ENCODE assay signal across 7 cellular contexts in the genomic region with DNA sequence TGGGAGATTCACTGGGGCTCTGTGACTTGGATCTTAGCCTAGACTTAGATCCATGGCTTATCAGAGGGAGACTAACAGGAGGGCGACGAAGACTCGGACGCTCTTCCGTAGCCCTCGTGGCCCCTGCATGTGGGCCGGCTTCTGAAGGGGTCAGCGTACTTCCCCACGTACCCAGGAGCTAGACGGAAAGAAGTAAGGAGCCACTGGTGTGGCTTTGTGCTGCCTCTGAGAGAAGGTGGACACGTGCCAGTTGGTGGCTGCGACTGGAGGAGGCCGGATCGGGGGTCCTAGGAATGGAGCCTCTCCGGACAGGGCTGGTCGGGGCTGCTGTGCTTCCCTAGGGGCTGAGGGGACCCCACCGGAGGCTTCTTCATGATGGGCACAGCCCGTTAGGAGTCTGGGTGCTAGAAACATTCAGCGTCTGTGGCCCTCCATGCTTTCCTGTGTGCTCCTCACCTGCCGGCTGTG. TPM values are rescaled to one million over a fixed set of nuclear protein-coding genes. Genes with fewer than 3 reads are reported as not detected.
A peak's percentile ranks its signal among the peaks of the same experiment; 100 is the strongest.
DNase-seq lines count a peak whose midpoint lies in the region; ATAC-seq, FAIRE-seq and TF ChIP-seq lines count a peak whose summit lies in the region.

No MANE protein-coding gene starts in this region.

- ATAC-seq in GM23338 (no peak), T-cell (replicated peaks in 1 of 4) (peak in 2 of 4 experiments; percentile 17 to 26), HG03196 (IDR thresholded peaks at IDR 0.05; ENCODE audit: unreplicated experiment) (no peak), HG03571 (IDR thresholded peaks at IDR 0.05; ENCODE audit: unreplicated experiment) (no peak)
- ATAC-seq in stimulated activated naive B cell treated with anti-CD40 and anti-IgM and Interleukin-4, amounts not matched to agents 10 μg/mL and 1 μg/mL and 100 μg/mL, for 72 hours (replicated peaks): no peak

- H2AFZ ChIP-seq in GM23338 (no peak overlapping the region), H1 (ENCODE audit: low read length) (no peak overlapping the region)

- peaks cover 17% of the 10 kb centered on the region for H3K4me1 ChIP-seq in GM23338 (ENCODE audit: insufficient read depth)
- peaks cover 3 to 10% (median 8%) of the 10 kb centered on the region in 4 experiments for H3K4me1 ChIP-seq in H1 (replicated peaks in 1 of 4; ENCODE audit: control insufficient read depth in 3 of 4, insufficient read depth in 4 of 4, low read length in 3 of 4)

- no peak overlapping the region for H3K4ac ChIP-seq in H1 (replicated peaks; ENCODE audit: insufficient read length, low read depth, low read length)

- H3K9me3 ChIP-seq in H1 (ENCODE audit: insufficient read depth in 2 of 2, low read depth in 1 of 2, low read length in 1 of 2): no peaks in the 10 kb centered on the region

- H3K27ac Mint-ChIP-seq in GM23338 (no peak overlapping the region), T-cell (peak overlapping the region; percentile 87 to 96)
- peak overlapping the region; percentile 98 for H3K27ac Mint-ChIP-seq in stimulated activated naive B cell treated with anti-CD40 and anti-IgM and Interleukin-4, amounts not matched to agents 10 μg/mL and 1 μg/mL and 100 μg/mL, for 72 hours

- no peaks in the 10 kb centered on the region for H3K79me1 ChIP-seq in H1 (ENCODE audit: low read depth, low read length)

- H3K36me3 Mint-ChIP-seq in GM23338 (ENCODE audit: low read depth) (no peaks in the 10 kb centered on the region; the same call in 2 of the 3 replicates), T-cell (peaks cover 6% of the 10 kb centered on the region)
- peaks cover 45 to 73% of the 10 kb centered on the region in 2 donors for H3K36me3 Mint-ChIP-seq in stimulated activated naive B cell treated with anti-CD40 and anti-IgM and Interleukin-4, amounts not matched to agents 10 μg/mL and 1 μg/mL and 100 μg/mL, for 72 hours

- H2BK20ac ChIP-seq in H1 (ENCODE audit: low read length): 0 out of 2 replicates have a peak overlapping the region, but pooled peaks have one; percentile 5

- H3K23me2 ChIP-seq in H1 (ENCODE audit: low read depth, low read length): peaks cover 2% of the 10 kb centered on the region; the same call in 1 of the 2 replicates

- H3K56ac ChIP-seq in H1 (replicated peaks; ENCODE audit: insufficient read length, low read depth, low read length): no peak overlapping the region

- H2BK15ac ChIP-seq in H1 (ENCODE audit: low read length): peak overlapping the region; percentile 94; the same call in 1 of the 2 replicates

- 0 out of 2 replicates have a peak overlapping the region, but pooled peaks have one; percentile 6 for H2BK5ac ChIP-seq in H1 (ENCODE audit: low read depth, low read length)

- 89% methylated on average over 20 of the region's 20 CpGs; no CpG with 5 or more reads in 1 of the 2 experiments for WGBS in H1 (ENCODE audit: extremely low coverage in 1 of 2, insufficient coverage in 1 of 2, insufficient read length in 1 of 2, insufficient replicate concordance in 2 of 2, low coverage in 1 of 2, low lambda C conversion rate in 2 of 2, missing lambda C conversion rate in 1 of 2), 2 experiments

- H3K18ac ChIP-seq in H1 (ENCODE audit: extremely low read depth, low read length): no peak overlapping the region

- H3K14ac ChIP-seq in H1 (ENCODE audit: insufficient read length): no peak overlapping the region

- peak overlapping the region; percentile 83; the same call in 1 of the 2 replicates for H3K4me2 ChIP-seq in GM23338
- H3K4me2 ChIP-seq in H1 (ENCODE audit: insufficient read depth in 1 of 2, low read depth in 2 of 2, low read length in 2 of 2): peak overlapping the region; percentile 61 to 62; a peak in 1 of 4 replicates

- H3K4me3 ChIP-seq in GM23338: no peak overlapping the region
- H3K4me3 ChIP-seq in H1 (ENCODE audit: extremely low read depth in 1 of 4, insufficient read depth in 2 of 4, low read depth in 3 of 4, low read length in 4 of 4): no peak overlapping the region

- H3K9me2 ChIP-seq in GM23338 (ENCODE audit: insufficient read depth): no peaks in the 10 kb centered on the region

- POLR2A ChIA-PET in T-cell (lab: Charles Lee): interaction anchor here (0.5 to 1.5 kb wide), 2 partner anchors 9 to 73 kb away, joined by 3 read pairs; no protein-coding TSS in a partner anchor
- POLR2A ChIA-PET in H1 (lab: Charles Lee; ENCODE audit: partially characterized antibody): interaction anchor here (1.1 to 5.3 kb wide), 3 partner anchors 10 to 25 kb away, joined by 3 to 36 read pairs (median 4); no protein-coding TSS in a partner anchor
- POLR2A ChIA-PET in GM10248 (lab: Yijun Ruan, JAX): no interaction called here

- H2BK120ac ChIP-seq in H1 (replicated peaks; ENCODE audit: low read depth, low read length): no peak overlapping the region

- H3K27ac ChIP-seq in GM23338 (ENCODE audit: low read depth) (no peak overlapping the region), H1 (ENCODE audit: low read depth, low read length) (no peak overlapping the region)

- 0 out of 2 replicates have a peak overlapping the region, but pooled peaks have one; percentile 68 for H2AK5ac ChIP-seq in H1 (ENCODE audit: low read depth, low read length)

- FAIRE-seq in H1 (lab: Jason Lieb, UNC): no peak

- no peak for TF ChIP-seq EP300 in H1 (IDR thresholded peaks at IDR 0.05; ENCODE audit: borderline replicate concordance in 1 of 2, low read depth in 2 of 2, low read length in 2 of 2)

- no peak overlapping the region; the same call in 1 of the 2 replicates for H4K8ac ChIP-seq in H1 (ENCODE audit: extremely low read depth, insufficient read depth, low read length)

- H4K20me1 ChIP-seq in GM23338 (replicated peaks; ENCODE audit: insufficient read depth): no peaks in the 10 kb centered on the region
- H4K20me1 ChIP-seq in H1 (replicated peaks in 1 of 2; ENCODE audit: control insufficient read depth in 1 of 2, insufficient read depth in 2 of 2, low read length in 2 of 2): no peaks in the 10 kb centered on the region

- peaks cover 21% of the 10 kb centered on the region for H3K27me3 Mint-ChIP-seq in GM23338 (ENCODE audit: insufficient read depth, low read depth, poor library complexity)
- no peaks in the 10 kb centered on the region for H3K27me3 Mint-ChIP-seq in T-cell
- no peaks in the 10 kb centered on the region for H3K27me3 Mint-ChIP-seq in stimulated activated naive B cell treated with anti-CD40 and anti-IgM and Interleukin-4, amounts not matched to agents 10 μg/mL and 1 μg/mL and 100 μg/mL, for 72 hours

- H3K9me3 Mint-ChIP-seq in GM23338: no peaks in the 10 kb centered on the region
- H3K9me3 Mint-ChIP-seq in T-cell: no peaks in the 10 kb centered on the region
- peaks cover 0 to 4% of the 10 kb centered on the region in 2 donors for H3K9me3 Mint-ChIP-seq in stimulated activated naive B cell treated with anti-CD40 and anti-IgM and Interleukin-4, amounts not matched to agents 10 μg/mL and 1 μg/mL and 100 μg/mL, for 72 hours

- H4K91ac ChIP-seq in H1 (replicated peaks; ENCODE audit: insufficient read length, low read length): peak overlapping the region; percentile 89

- TF ChIP-seq RAD21 in H1 (IDR thresholded peaks at IDR 0.05 in 1 of 2, conservative IDR thresholded peaks at IDR 0.05 in 1 of 2; ENCODE audit: low read depth in 2 of 2, low read length in 2 of 2): no peak

- no peak overlapping the region for H4K5ac ChIP-seq in H1 (ENCODE audit: insufficient read length, low read depth, low read length)

- H3F3A ChIP-seq in GM23338 (replicated peaks; ENCODE audit: low read depth): peaks cover 13% of the 10 kb centered on the region; the same call in 1 of the 2 replicates

- CTCF ChIA-PET in T-cell (lab: Charles Lee): interaction anchor here (0.6 to 1.1 kb wide), 4 partner anchors 8 to 99 kb away, joined by 3 to 5 read pairs (median 3); partner anchors contain the start of gene PAK2 (in 1 of the 2)
- CTCF ChIA-PET in H1 (lab: Charles Lee; ENCODE audit: partially characterized antibody): interaction anchor here (0.6 to 1.2 kb wide), 3 partner anchors 9 to 444 kb away, joined by 3 to 5 read pairs (median 3); no protein-coding TSS in a partner anchor
- CTCF ChIA-PET in GM10248 (lab: Yijun Ruan, JAX): interaction anchor here (1.3 to 2.9 kb wide), 2 partner anchors 8 to 11 kb away, joined by 5 to 15 read pairs; no protein-coding TSS in a partner anchor

- H3K4me3 Mint-ChIP-seq in GM23338 (peak overlapping the region; percentile 45; the same call in 1 of the 3 replicates), T-cell (peak overlapping the region; percentile 84 to 86 (median 85))
- peak overlapping the region; percentile 93 to 95 for H3K4me3 Mint-ChIP-seq in stimulated activated naive B cell treated with anti-CD40 and anti-IgM and Interleukin-4, amounts not matched to agents 10 μg/mL and 1 μg/mL and 100 μg/mL, for 72 hours

- H3K4me1 Mint-ChIP-seq in GM23338 (peaks cover 31% of the 10 kb centered on the region), T-cell (peaks cover 81 to 86% (median 85%) of the 10 kb centered on the region in 3 donors)
- peaks cover 56 to 95% of the 10 kb centered on the region in 2 donors for H3K4me1 Mint-ChIP-seq in stimulated activated naive B cell treated with anti-CD40 and anti-IgM and Interleukin-4, amounts not matched to agents 10 μg/mL and 1 μg/mL and 100 μg/mL, for 72 hours

- DNase-seq in GM23338 (ENCODE audit: low spot score) (no peak), T-cell (peak in 5 of 34 experiments; percentile 20 to 39 (median 24)), H1 (ENCODE audit: low read depth in 1 of 2, low spot score in 2 of 2) (no peak), GM10248 (ENCODE audit: extremely low spot score) (no peak)
- peak; percentile 36 for DNase-seq in stimulated activated naive B cell treated with anti-CD40 and anti-IgM and Interleukin-4, amounts not matched to agents 10 μg/mL and 1 μg/mL and 100 μg/mL, for 72 hours

- H3K23ac ChIP-seq in H1 (ENCODE audit: insufficient read length): no peak overlapping the region

- no peak overlapping the region for H2BK12ac ChIP-seq in H1 (ENCODE audit: low read depth, low read length)

- no peak for TF ChIP-seq CTCF in GM23338 (conservative IDR thresholded peaks at IDR 0.05; ENCODE audit: low read depth in 2 of 2)
- TF ChIP-seq CTCF in H1 (IDR thresholded peaks at IDR 0.05; ENCODE audit: control extremely low read depth in 1 of 3, insufficient read depth in 1 of 3, low read depth in 1 of 3, low read length in 3 of 3): no peak
- TF ChIP-seq CTCF in GM10248 (IDR thresholded peaks at IDR 0.05; ENCODE audit: control extremely low read depth, extremely low read depth, low read depth, missing control alignments): no peak

- no peak overlapping the region for H3K9ac ChIP-seq in H1 (replicated peaks in 1 of 4; ENCODE audit: extremely low read depth in 1 of 4, low read depth in 3 of 4, low read length in 3 of 4)

- H3K79me2 ChIP-seq in GM23338 (replicated peaks; ENCODE audit: insufficient read depth) (no peaks in the 10 kb centered on the region), H1 (ENCODE audit: control insufficient read depth in 1 of 2, insufficient read depth in 2 of 2, low read length in 2 of 2) (no peaks in the 10 kb centered on the region)

- H3K27me3 ChIP-seq in GM23338 (ENCODE audit: insufficient read depth) (peaks cover 18% of the 10 kb centered on the region), H1 (replicated peaks in 1 of 4; ENCODE audit: control insufficient read depth in 3 of 4, extremely low read depth in 1 of 4, insufficient read depth in 3 of 4, low read length in 3 of 4) (peaks cover 0 to 14% (median 9%) of the 10 kb centered on the region in 4 experiments; a peak in 4 of 7 replicates)

- TF ChIP-seq POLR2A in H1 (IDR thresholded peaks at IDR 0.05; ENCODE audit: control extremely low read depth in 1 of 2, low read depth in 2 of 2, low read length in 2 of 2): no peak

- H3K36me3 ChIP-seq in GM23338 (ENCODE audit: insufficient read depth): no peaks in the 10 kb centered on the region
- H3K36me3 ChIP-seq in H1 (ENCODE audit: control insufficient read depth in 2 of 4, insufficient read depth in 4 of 4, low read length in 3 of 4): no peaks in the 10 kb centered on the region

RNA-seq across cellular contexts. Expression of gene NRROS, which starts 1.0 kb away (rescaled TPM):
- 5.9 and 8.5 TPM in 2 replicates for total RNA-seq in GM23338 (2014; rRNA removed; shearing (Covaris generic))
- polyA plus RNA-seq in GM23338 (2016; fragmentation: Nextera tagmentation; extraction: Ambion mirVana): 1.2 and 2.3 TPM in 2 replicates
- 10 to 100 TPM in 4 of 5 donors, 1 to 10 TPM in 1; 7.6 to 16.8 (median 15.6) TPM for total RNA-seq in T-cell
- 5.1 and 5.3 TPM in 2 replicates for total RNA-seq in H1 (2021; fragmentation: NEBNext Ultra II Directional; extraction: Animal tissue kit (Norgen Biotek cat#: 25700))
- 6.8 and 7.3 TPM in 2 replicates for polyA plus RNA-seq in H1 (2011; rRNA removed)
- polyA plus RNA-seq in H1 (2011; cell fraction: cytosol; rRNA removed): 2.3 TPM
- polyA plus RNA-seq in H1 (2011; cell fraction: nucleus; rRNA removed): 5.1 TPM
- polyA plus RNA-seq in H1 (2012, experiment 1 of 2): 3.4 to 7.6 TPM (median 6.4 TPM) in 4 replicates
- 5.6 TPM for polyA plus RNA-seq in H1 (2012, experiment 2 of 2)
- 10.3 TPM for polyA plus RNA-seq in H1 (2013, experiment 1 of 2)
- 10.1 TPM for polyA plus RNA-seq in H1 (2013, experiment 2 of 2)
- polyA minus RNA-seq in H1 (2011; rRNA and poly(A)+ RNA removed): 2.2 and 2.6 TPM in 2 replicates
- polyA minus RNA-seq in H1 (2011; cell fraction: cytosol; rRNA and poly(A)+ RNA removed): 1.2 TPM
- polyA minus RNA-seq in H1 (2011; cell fraction: nucleus; rRNA and poly(A)+ RNA removed): 2.8 TPM
